ENCODE assay signal across 7 cellular contexts in genomic region chr4:103044183-103044582, GRCh38.
"Had no signal": no experiment of that assay in that cellular context is flagged by ENCODE, and none has a peak within 500 bp of the region (broad histone marks: within the 10 kb centered on the region; RNA-seq: fewer than 3 reads in every experiment).

No MANE protein-coding gene starts in this region.

- ATAC-seq: GM12878 had no signal

- FAIRE-seq: G401.6, GM12878, GM12892, GM18507, GM19239 had no signal

- DNase-seq: GDM1, GF-D8 had no signal

- H3K4me3 ChIP-seq: GM12878 had no signal
